9 cellular contexts compared by ENCODE assay signal in genomic region chr21:45604681-45605080, GRCh38. TPM values are rescaled to one million over a fixed set of nuclear protein-coding genes. Genes with fewer than 3 reads are reported as not detected.
DNase-seq lines count a peak whose midpoint lies in the region; FAIRE-seq and TF ChIP-seq lines count a peak whose summit lies in the region.
"Not testable (repeated sequence)": the region's sequence is repeated elsewhere in the genome, so short reads cannot be mapped to it uniquely, and the experiment has no call there.
"Had no signal": no experiment of that assay in that cellular context is flagged by ENCODE, and none has a peak within 500 bp of the region (broad histone marks: within the 10 kb centered on the region; RNA-seq: fewer than 3 reads in every experiment).

No MANE protein-coding gene starts in this region.

- not testable (repeated sequence) for H3K4me1 Mint-ChIP-seq in endodermal cell

- H3K27ac Mint-ChIP-seq in endodermal cell: not testable (repeated sequence)

- not testable (repeated sequence) for H3K4me3 ChIP-seq in SJCRH30; endodermal cell (ENCODE audit: low read length); suprapubic skin

- H3K4me3 Mint-ChIP-seq in endodermal cell: not testable (repeated sequence)

- not testable (repeated sequence) for H3K27ac ChIP-seq in SJCRH30; endodermal cell (ENCODE audit: low read depth, low read length); suprapubic skin

- TF ChIP-seq CTCF in endodermal cell (conservative IDR thresholded peaks at IDR 0.05); suprapubic skin (IDR thresholded peaks at IDR 0.05): not testable (repeated sequence)

- H3K27me3 ChIP-seq in SJCRH30; endodermal cell (ENCODE audit: control insufficient read depth, insufficient read depth, low read length, poor library complexity, severe bottlenecking): not testable (repeated sequence)
- peaks cover 40% of the 10 kb centered on the region for H3K27me3 ChIP-seq in suprapubic skin

- H3K9me3 ChIP-seq in SJCRH30 (replicated peaks); suprapubic skin: not testable (repeated sequence)
- peaks cover 22% of the 10 kb centered on the region for H3K9me3 ChIP-seq in endodermal cell (ENCODE audit: control insufficient read depth, low read length)

- not testable (repeated sequence) for TF ChIP-seq POLR2A in suprapubic skin (IDR thresholded peaks at IDR 0.05)

- H3K36me3 Mint-ChIP-seq in endodermal cell (ENCODE audit: low read depth): not testable (repeated sequence)

- 93 to 100% methylated on average over 1 to 6 of the region's 8 CpGs for WGBS in endodermal cell (ENCODE audit: insufficient coverage in 1 of 2, insufficient read length in 1 of 2), 2 experiments
- no CpG with 5 or more reads among the region's 8 CpGs for WGBS in suprapubic skin

- TF ChIP-seq EP300 in suprapubic skin (IDR thresholded peaks at IDR 0.05): not testable (repeated sequence)

- peak; percentile 55 to 61 for DNase-seq in SJCRH30
- peak; percentile 37 for DNase-seq in activated CD8-positive, alpha-beta memory T cell treated with anti-CD3 and anti-CD28 coated beads for 24 hours
- peak; percentile 50 for DNase-seq in activated effector memory CD4-positive, alpha-beta T cell treated with anti-CD3 and anti-CD28 coated beads, Interleukin-2, amount 50 U/mL, for 16 hours
- DNase-seq in endodermal cell: peak; percentile 32
- DNase-seq in mesenteric fat pad (ENCODE audit: low spot score): peak; percentile 43
- peak; percentile 71 for DNase-seq in posterior vena cava (ENCODE audit: low spot score)
- peak; percentile 26 to 49 for DNase-seq in suprapubic skin (ENCODE audit: low spot score in 2 of 2)
- DNase-seq in urothelium cell line (ENCODE audit: low spot score): not testable (repeated sequence)

- not testable (repeated sequence) for H3K4me1 ChIP-seq in SJCRH30; endodermal cell (ENCODE audit: control insufficient read depth, insufficient read depth, low read length); suprapubic skin

- intact Hi-C loops in posterior vena cava (cut with DNase I): not testable (repeated sequence)

- peaks cover 21% of the 10 kb centered on the region for H3K27me3 Mint-ChIP-seq in endodermal cell (ENCODE audit: insufficient read depth)

- peak; percentile 63 for FAIRE-seq in urothelium cell line (lab: Jason Lieb, UNC)

- H3K9ac ChIP-seq in endodermal cell (ENCODE audit: extremely low read depth, low read length, poor library complexity, severe bottlenecking): not testable (repeated sequence)

- peaks cover 10% of the 10 kb centered on the region for H3K9me3 Mint-ChIP-seq in endodermal cell

- not testable (repeated sequence) for H3K36me3 ChIP-seq in SJCRH30; endodermal cell (ENCODE audit: control insufficient read depth, insufficient read depth, low read length); suprapubic skin

RNA-seq across cellular contexts. Expression of gene PCBP3, which starts 38.8 kb away (rescaled TPM):
- not detected in 2 replicates for total RNA-seq in SJCRH30 (2014; rRNA removed; shearing (Covaris generic))
- 10 to 100 TPM in 1 of 2 donors, 1 to 10 TPM in 1; 2.1 to 10.6 TPM for total RNA-seq in endodermal cell
- polyA plus RNA-seq in endodermal cell (2013, experiment 1 of 2): 4.2 TPM
- polyA plus RNA-seq in endodermal cell (2013, experiment 2 of 2): 3.2 TPM
- 32.4 TPM for total RNA-seq in mesenteric fat pad
- 1 to 10 TPM; 2.6 to 7.4 TPM for total RNA-seq in posterior vena cava
- total RNA-seq in suprapubic skin: 1 to 10 TPM in 3 of 4 donors, under 1 TPM in 1; 0.97 to 7.3 (median 2.7) TPM
- total RNA-seq: A172 had no signal
